ENCODE assay signal across 10 cellular contexts in the genomic region with DNA sequence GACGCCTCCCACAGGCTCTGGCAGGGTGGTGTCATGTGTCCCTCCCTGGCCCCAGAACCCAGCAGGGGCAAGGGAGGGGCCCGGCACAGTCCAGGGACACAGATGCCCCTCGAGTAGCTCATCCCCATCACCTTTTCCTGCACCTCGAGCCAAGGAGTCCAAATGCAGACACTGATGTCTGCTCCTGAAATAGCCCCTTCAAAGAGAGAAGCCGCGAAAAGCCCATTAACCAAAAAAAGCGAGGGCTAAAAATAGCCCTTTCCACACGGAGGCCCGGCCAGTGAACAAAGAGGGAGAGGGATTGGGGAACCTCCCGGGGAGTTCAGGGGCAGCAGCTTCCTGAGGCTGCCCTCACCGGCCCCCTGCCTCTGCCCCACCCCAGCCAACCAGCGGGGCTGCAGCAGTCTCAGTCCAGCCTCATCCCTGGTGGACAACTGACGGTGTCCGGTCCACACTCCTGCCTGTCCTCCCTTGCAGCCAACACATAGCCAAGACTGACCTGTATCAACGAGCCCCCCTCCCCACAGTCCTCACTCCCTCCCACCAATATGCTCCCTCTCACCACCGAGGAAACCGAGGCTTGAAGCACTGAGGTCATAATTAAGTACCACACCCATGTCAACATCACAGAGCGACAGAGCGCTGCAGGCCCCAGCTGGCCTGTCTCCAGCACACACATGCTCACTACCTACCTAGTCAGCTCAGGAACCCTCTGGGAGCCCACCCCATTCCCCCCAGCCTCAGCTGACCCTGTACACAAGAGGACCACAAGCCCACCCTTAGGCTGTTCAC. TPM values are rescaled to one million over a fixed set of nuclear protein-coding genes. Genes with fewer than 3 reads are reported as not detected.
DNase-seq lines count a peak whose midpoint lies in the region; ATAC-seq and TF ChIP-seq lines count a peak whose summit lies in the region.
"Had no signal": no experiment of that assay in that cellular context is flagged by ENCODE, and none has a peak within 500 bp of the region (broad histone marks: within the 10 kb centered on the region; RNA-seq: fewer than 3 reads in every experiment).

No MANE protein-coding gene starts in this region.

- H3K27ac Mint-ChIP-seq in activated T-cell treated with anti-CD3 and anti-CD28 coated beads, Interleukin-2, amount 50 U/mL, for 24 hours, result peak overlapping the region; percentile 95

- peaks cover 83% of the 10 kb centered on the region for H3K36me3 ChIP-seq in effector memory CD4-positive, alpha-beta T cell (ENCODE audit: control insufficient read depth, insufficient read depth, low read length)
- H3K36me3 ChIP-seq in muscle layer of colon (ENCODE audit: insufficient read depth, low read length), result peaks cover 90% of the 10 kb centered on the region
- H3K36me3 ChIP-seq in tibial nerve, result peaks cover 13 to 90% (median 31%) of the 10 kb centered on the region in 3 donors

- no peak overlapping the region for H3K9ac ChIP-seq in muscle layer of colon (ENCODE audit: low read length)

- H3K9me3 ChIP-seq in effector memory CD4-positive, alpha-beta T cell (ENCODE audit: control insufficient read depth, low read length), result no peaks in the 10 kb centered on the region
- H3K9me3 ChIP-seq in muscle layer of colon (ENCODE audit: low read length) (no peaks in the 10 kb centered on the region), tibial nerve (no peaks in the 10 kb centered on the region)
- H3K9me3 ChIP-seq: HAP-1 had no signal

- no peak for ATAC-seq in activated T-cell treated with anti-CD3 and anti-CD28 coated beads, Interleukin-2, amount 50 U/mL, for 4 hours
- no peak for ATAC-seq in GM18907 (IDR thresholded peaks at IDR 0.05; ENCODE audit: unreplicated experiment)

- peaks cover 56% of the 10 kb centered on the region for H3K4me1 ChIP-seq in effector memory CD4-positive, alpha-beta T cell (ENCODE audit: control insufficient read depth, insufficient read depth, low read length, poor library complexity, severe bottlenecking)
- H3K4me1 ChIP-seq in muscle layer of colon (ENCODE audit: insufficient read depth, low read length) (peaks cover 67% of the 10 kb centered on the region), tibial nerve (peaks cover 0 to 64% (median 54%) of the 10 kb centered on the region in 4 donors)
- H3K4me1 ChIP-seq: HAP-1 had no signal

- 33 to 42% methylated on average over 19 of the region's 19 CpGs for WGBS in tibial nerve, 2 donors
- WGBS in lower leg skin, 2 donors, result 48 to 64% methylated on average over 17 to 19 of the region's 19 CpGs

- no peak for DNase-seq in activated T-cell treated with anti-CD3 and anti-CD28 coated beads, Interleukin-2, amount 50 U/mL, for 24 hours
- DNase-seq in activated T-cell treated with anti-CD3 and anti-CD28 coated beads, Interleukin-2, amount 50 U/mL, for 4 hours, result no peak
- DNase-seq in effector memory CD4-positive, alpha-beta T cell, result no peak
- no peak for DNase-seq in tibial nerve (ENCODE audit: low spot score in 2 of 2)
- no peak for DNase-seq in lower leg skin (ENCODE audit: low spot score in 2 of 2)
- DNase-seq in stimulated activated CD4-positive, alpha-beta T cell treated with anti-CD3 and anti-CD28 coated beads, Interleukin-4, amount 100 ng/mL, for 4 hours, result no peak
- DNase-seq: NCI-H774 had no signal

- TF ChIP-seq CTCF in tibial nerve (IDR thresholded peaks at IDR 0.05) (no peak), lower leg skin (IDR thresholded peaks at IDR 0.05) (no peak)

- peaks cover 70% of the 10 kb centered on the region for H3K4me1 Mint-ChIP-seq in activated T-cell treated with anti-CD3 and anti-CD28 coated beads, Interleukin-2, amount 50 U/mL, for 24 hours (ENCODE audit: low read depth)
- H3K4me1 Mint-ChIP-seq in activated T-cell treated with anti-CD3 and anti-CD28 coated beads, Interleukin-2, amount 50 U/mL, for 4 hours (ENCODE audit: low read depth), result peaks cover 68% of the 10 kb centered on the region

- H3K9me3 Mint-ChIP-seq in activated T-cell treated with anti-CD3 and anti-CD28 coated beads, Interleukin-2, amount 50 U/mL, for 24 hours, result no peaks in the 10 kb centered on the region
- H3K9me3 Mint-ChIP-seq in activated T-cell treated with anti-CD3 and anti-CD28 coated beads, Interleukin-2, amount 50 U/mL, for 4 hours, result no peaks in the 10 kb centered on the region

- intact Hi-C loops in lower leg skin (cut with DNase I; ENCODE audit: low total_unique reads), result no loop called here

- peak overlapping the region; percentile 15 for H3K4me3 Mint-ChIP-seq in activated T-cell treated with anti-CD3 and anti-CD28 coated beads, Interleukin-2, amount 50 U/mL, for 24 hours
- H3K4me3 Mint-ChIP-seq in activated T-cell treated with anti-CD3 and anti-CD28 coated beads, Interleukin-2, amount 50 U/mL, for 4 hours, result no peak overlapping the region

- H3K27me3 Mint-ChIP-seq in activated T-cell treated with anti-CD3 and anti-CD28 coated beads, Interleukin-2, amount 50 U/mL, for 24 hours, result no peaks in the 10 kb centered on the region
- no peaks in the 10 kb centered on the region for H3K27me3 Mint-ChIP-seq in activated T-cell treated with anti-CD3 and anti-CD28 coated beads, Interleukin-2, amount 50 U/mL, for 4 hours (ENCODE audit: low read depth)

- H3K4me3 ChIP-seq in effector memory CD4-positive, alpha-beta T cell (ENCODE audit: insufficient read depth, low read depth, low read length, poor library complexity, severe bottlenecking), result no peak overlapping the region
- H3K4me3 ChIP-seq in muscle layer of colon (ENCODE audit: low read depth in 1 of 2, low read length in 2 of 2) (peak overlapping the region in 1 of 2 donors; percentile 2), tibial nerve (no peak overlapping the region), lower leg skin (ENCODE audit: low read depth, poor library complexity, severe bottlenecking) (no peak overlapping the region)
- H3K4me3 ChIP-seq: HAP-1 had no signal

- H3K36me3 Mint-ChIP-seq in activated T-cell treated with anti-CD3 and anti-CD28 coated beads, Interleukin-2, amount 50 U/mL, for 24 hours (ENCODE audit: low read depth), result peaks cover 100% of the 10 kb centered on the region
- H3K36me3 Mint-ChIP-seq in activated T-cell treated with anti-CD3 and anti-CD28 coated beads, Interleukin-2, amount 50 U/mL, for 4 hours (ENCODE audit: insufficient read depth), result peaks cover 46% of the 10 kb centered on the region

- TF ChIP-seq EP300 in tibial nerve (IDR thresholded peaks at IDR 0.05), result no peak

- H3K27me3 ChIP-seq in effector memory CD4-positive, alpha-beta T cell (replicated peaks; ENCODE audit: control insufficient read depth, insufficient read depth, low read length, poor library complexity, severe bottlenecking), result no peaks in the 10 kb centered on the region
- H3K27me3 ChIP-seq in muscle layer of colon (ENCODE audit: control insufficient read depth in 1 of 2, insufficient read depth in 2 of 2, low read length in 2 of 2), result no peaks in the 10 kb centered on the region
- H3K27me3 ChIP-seq in tibial nerve, result no peaks in the 10 kb centered on the region

- TF ChIP-seq POLR2A in tibial nerve (IDR thresholded peaks at IDR 0.05), result no peak
- no peak for TF ChIP-seq POLR2A in lower leg skin (IDR thresholded peaks at IDR 0.05)

- peak overlapping the region; percentile 60 for H3K27ac ChIP-seq in effector memory CD4-positive, alpha-beta T cell (ENCODE audit: insufficient read depth, low read length, poor library complexity, severe bottlenecking)
- H3K27ac ChIP-seq in muscle layer of colon (ENCODE audit: low read depth, low read length), result peak overlapping the region; percentile 55
- H3K27ac ChIP-seq in tibial nerve, result peak overlapping the region; percentile 36 to 89 (median 62)

RNA-seq across cellular contexts. Expression of a gene that starts 23.9 kb away (rescaled TPM):
- 100 to 1,000 TPM; 291 to 356 (median 334) TPM for total RNA-seq in activated T-cell treated with anti-CD3 and anti-CD28 coated beads, Interleukin-2, amount 50 U/mL, for 4 hours
- total RNA-seq in tibial nerve (100 to 1,000 TPM; 142 to 204 (median 148) TPM), lower leg skin (100 to 1,000 TPM in 3 of 4 donors, 10 to 100 TPM in 1; 83.2 to 163 (median 144) TPM)
